In the genomic region with DNA sequence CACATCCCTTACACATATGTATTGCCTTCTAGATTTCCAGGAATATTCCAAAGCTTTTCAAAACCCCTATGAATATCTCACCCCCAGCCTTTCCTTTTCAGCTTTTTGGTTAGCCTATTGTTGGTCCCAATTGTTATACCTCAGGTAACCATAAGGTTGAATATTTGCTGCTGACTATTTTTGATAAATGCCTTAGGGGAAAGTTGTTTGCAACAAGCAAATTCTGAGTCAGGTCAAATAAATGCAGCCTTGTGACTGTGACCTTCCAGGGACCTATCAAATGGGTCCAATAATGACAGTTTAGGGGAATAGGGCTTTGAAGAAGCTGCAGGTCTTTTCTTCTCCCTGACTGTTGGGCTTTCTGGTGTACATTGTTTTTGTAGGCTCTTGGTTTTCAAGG, we compare ENCODE assay signal across 17 cellular contexts.
A peak's percentile ranks its signal among the peaks of the same experiment; 100 is the strongest.
DNase-seq lines count a peak whose midpoint lies in the region; ATAC-seq and TF ChIP-seq lines count a peak whose summit lies in the region.
"Had no signal": no experiment of that assay in that cellular context is flagged by ENCODE, and none has a peak within 500 bp of the region (broad histone marks: within the 10 kb centered on the region; RNA-seq: fewer than 3 reads in every experiment).

No MANE protein-coding gene starts in this region.

- no peak for ATAC-seq in left lobe of liver
- ATAC-seq: CD8-positive, alpha-beta T cell had no signal

- no peak overlapping the region for H3K27ac Mint-ChIP-seq in T-helper 2 cell treated with Interferon-gamma antibody and Interleukin-4, amounts not matched to agents 5 μg/mL and 100 μg/mL, for 36 hours
- H3K27ac Mint-ChIP-seq: B cell; CD8-positive, alpha-beta T cell had no signal

- H3K36me3 Mint-ChIP-seq in T-helper 2 cell treated with Interferon-gamma antibody and Interleukin-4, amounts not matched to agents 5 μg/mL and 100 μg/mL, for 36 hours (ENCODE audit: low read depth), result no peaks in the 10 kb centered on the region
- H3K36me3 Mint-ChIP-seq: CD8-positive, alpha-beta T cell had no signal

- DNase-seq in M059J (ENCODE audit: low read depth), result peak; percentile 63
- peak; percentile 30 for DNase-seq in epithelial cell of esophagus (ENCODE audit: low read depth)
- peak; percentile 12 for DNase-seq in kidney tubule cell (ENCODE audit: low spot score)
- no peak for DNase-seq in HCEC 1CT
- DNase-seq in T-helper 2 cell treated with Interferon-gamma antibody and Interleukin-4, amounts not matched to agents 5 μg/mL and 100 μg/mL, for 36 hours (ENCODE audit: low spot score), result no peak
- DNase-seq in left lobe of liver (ENCODE audit: low spot score), result no peak
- DNase-seq: Calu3; CD8-positive, alpha-beta T cell; DMS 273 treated with DMSO at 0.1 percent for 48 hours; DMS53; DND-41; EL; GOT3; H7; IMR-90 had no signal

- TF ChIP-seq CTCF in epithelial cell of esophagus (IDR thresholded peaks at IDR 0.05; ENCODE audit: insufficient read depth, low read depth, low read length, missing control alignments), result no peak

- H3K4me3 ChIP-seq in epithelial cell of esophagus (ENCODE audit: low read length), result no peak overlapping the region
- H3K4me3 ChIP-seq: BLaER1 treated with 17β-estradiol and CSF1 and Interleukin-3, amounts not matched to agents 10 nM and 100 nM had no signal

- no peaks in the 10 kb centered on the region for H3K27me3 Mint-ChIP-seq in T-helper 2 cell treated with Interferon-gamma antibody and Interleukin-4, amounts not matched to agents 5 μg/mL and 100 μg/mL, for 36 hours (ENCODE audit: low read depth)
- H3K27me3 Mint-ChIP-seq: B cell had no signal

- peaks cover 3% of the 10 kb centered on the region for H3K9me3 Mint-ChIP-seq in T-helper 2 cell treated with Interferon-gamma antibody and Interleukin-4, amounts not matched to agents 5 μg/mL and 100 μg/mL, for 36 hours

- H3K4me1 Mint-ChIP-seq in T-helper 2 cell treated with Interferon-gamma antibody and Interleukin-4, amounts not matched to agents 5 μg/mL and 100 μg/mL, for 36 hours (ENCODE audit: low read depth), result no peaks in the 10 kb centered on the region
- H3K4me1 Mint-ChIP-seq: B cell had no signal

- no peak overlapping the region for H3K4me3 Mint-ChIP-seq in T-helper 2 cell treated with Interferon-gamma antibody and Interleukin-4, amounts not matched to agents 5 μg/mL and 100 μg/mL, for 36 hours
- H3K4me3 Mint-ChIP-seq: B cell; CD8-positive, alpha-beta T cell had no signal

Comparison
In these comparisons a context has a peak if more than half of its experiments do, and no peak if none do; other contexts are left out.
1. DNase-seq: peak in M059J (single experiment), epithelial cell of esophagus (single experiment) and kidney tubule cell (single experiment); none in HCEC 1CT (single experiment), T-helper 2 cell treated with Interferon-gamma antibody and Interleukin-4, amounts not matched to agents 5 μg/mL and 100 μg/mL, for 36 hours (single experiment) and left lobe of liver (single experiment).